In genomic region chr1:29150346-29150745, GRCh38 we compare ENCODE assay signal across 8 cellular contexts. TPM values are rescaled to one million over a fixed set of nuclear protein-coding genes. Genes with fewer than 3 reads are reported as not detected.
DNase-seq lines count a peak whose midpoint lies in the region; ATAC-seq and TF ChIP-seq lines count a peak whose summit lies in the region.
"Not testable (repeated sequence)": the region's sequence is repeated elsewhere in the genome, so short reads cannot be mapped to it uniquely, and the experiment has no call there.
"Had no signal": no experiment of that assay in that cellular context is flagged by ENCODE, and none has a peak within 500 bp of the region (broad histone marks: within the 10 kb centered on the region; RNA-seq: fewer than 3 reads in every experiment).

No MANE protein-coding gene starts in this region.

- CTCF ChIA-PET in Caco-2 (lab: Charles Lee): not testable (repeated sequence)

- H3K36me3 Mint-ChIP-seq in Caco-2 (ENCODE audit: insufficient read depth, unreplicated experiment): peaks cover 100% of the 10 kb centered on the region
- peaks cover 100% of the 10 kb centered on the region for H3K36me3 Mint-ChIP-seq in activated T-cell treated with anti-CD3 and anti-CD28 coated beads, Interleukin-2, amount 50 U/mL, for 24 hours (ENCODE audit: low read depth)
- H3K36me3 Mint-ChIP-seq in chondrocyte (ENCODE audit: low read depth): peaks cover 67% of the 10 kb centered on the region

- H3K4me3 ChIP-seq in Caco-2 (ENCODE audit: low read depth, low read length): not testable (repeated sequence)

- not testable (repeated sequence) for H3K27me3 ChIP-seq in Caco-2 (replicated peaks; ENCODE audit: control insufficient read depth, insufficient read depth, low read length)

- H3K27me3 Mint-ChIP-seq in Caco-2 (ENCODE audit: insufficient read depth, unreplicated experiment); activated T-cell treated with anti-CD3 and anti-CD28 coated beads, Interleukin-2, amount 50 U/mL, for 24 hours; chondrocyte (ENCODE audit: low read depth): not testable (repeated sequence)

- H3K4me3 Mint-ChIP-seq in Caco-2 (ENCODE audit: unreplicated experiment); activated T-cell treated with anti-CD3 and anti-CD28 coated beads, Interleukin-2, amount 50 U/mL, for 24 hours; chondrocyte (ENCODE audit: unreplicated experiment): not testable (repeated sequence)

- H3K4me1 Mint-ChIP-seq in Caco-2 (ENCODE audit: low read depth, unreplicated experiment): peaks cover 18% of the 10 kb centered on the region
- H3K4me1 Mint-ChIP-seq in activated T-cell treated with anti-CD3 and anti-CD28 coated beads, Interleukin-2, amount 50 U/mL, for 24 hours (ENCODE audit: low read depth); chondrocyte (ENCODE audit: low read depth): not testable (repeated sequence)

- H3K27ac Mint-ChIP-seq in Caco-2 (ENCODE audit: unreplicated experiment): peak overlapping the region; percentile 42
- H3K27ac Mint-ChIP-seq in activated T-cell treated with anti-CD3 and anti-CD28 coated beads, Interleukin-2, amount 50 U/mL, for 24 hours: peak overlapping the region; percentile 44
- not testable (repeated sequence) for H3K27ac Mint-ChIP-seq in chondrocyte (ENCODE audit: unreplicated experiment)

- ATAC-seq in sciatic nerve: not testable (repeated sequence)

- POLR2A ChIA-PET in Caco-2 (lab: Charles Lee): not testable (repeated sequence)

- intact Hi-C loops in Caco-2 (cut with micrococcal nuclease; ENCODE audit: unreplicated experiment); sciatic nerve (cut with DNase I): not testable (repeated sequence)

- not testable (repeated sequence) for H3K9me3 ChIP-seq in Caco-2

- not testable (repeated sequence) for H3K36me3 ChIP-seq in Caco-2 (ENCODE audit: control insufficient read depth, insufficient read depth, low read length)

- DNase-seq in Caco-2; activated T-cell treated with anti-CD3 and anti-CD28 coated beads, Interleukin-2, amount 50 U/mL, for 24 hours: not testable (repeated sequence)
- DNase-seq in activated CD8-positive, alpha-beta memory T cell treated with anti-CD3 and anti-CD28 coated beads for 24 hours: peak; percentile 30
- DNase-seq in chondrocyte (ENCODE audit: low spot score) (peak; percentile 24), sciatic nerve (ENCODE audit: low spot score) (peak; percentile 9)

- TF ChIP-seq CTCF in Caco-2 (IDR thresholded peaks at IDR 0.05; ENCODE audit: insufficient read depth in 1 of 2, low read depth in 1 of 2, low read length in 1 of 2, severe bottlenecking in 1 of 2, unreplicated experiment in 1 of 2); chondrocyte (IDR thresholded peaks at IDR 0.05): not testable (repeated sequence)

- not testable (repeated sequence) for H3K9me3 Mint-ChIP-seq in Caco-2 (ENCODE audit: unreplicated experiment); activated T-cell treated with anti-CD3 and anti-CD28 coated beads, Interleukin-2, amount 50 U/mL, for 24 hours; chondrocyte (ENCODE audit: low read depth)

- not testable (repeated sequence) for BruUV-seq in Caco-2 (replicated peaks; lab: Mats Ljungman, UMichigan)

- H3K4me1 ChIP-seq in Caco-2: peaks cover 14% of the 10 kb centered on the region

RNA-seq across cellular contexts. Expression of gene TMEM200B, which starts 26.6 kb away (rescaled TPM):
- total RNA-seq in Caco-2 (2022) (3.3 TPM in 2 replicates), chondrocyte (11.7 to 15.4 TPM (median 13.8 TPM) in 3 replicates), sciatic nerve (24.6 TPM)
- total RNA-seq: B cell; CD4-positive, alpha-beta T cell; CD8-positive, alpha-beta T cell had no signal

RNA-seq across cellular contexts. Expression of gene SRSF4, which starts 31.4 kb away (rescaled TPM):
- total RNA-seq in Caco-2 (2022) (44.1 and 45.8 TPM in 2 replicates), chondrocyte (49.1 to 65.2 TPM (median 50.1 TPM) in 3 replicates), sciatic nerve (95.0 TPM)
